8 cellular contexts compared by ENCODE assay signal in genomic region chrX:130902783-130903613, GRCh38. TPM values are rescaled to one million over a fixed set of nuclear protein-coding genes. Genes with fewer than 3 reads are reported as not detected.
DNase-seq lines count a peak whose midpoint lies in the region; ATAC-seq and TF ChIP-seq lines count a peak whose summit lies in the region.

Gene ENOX2 (minus strand): TSS chrX:130903209. CDS start chrX:130703216, 199,993 bp downstream.

- no peaks in the 10 kb centered on the region for H3K9me3 ChIP-seq in thymus (ENCODE audit: control insufficient read depth)

- no peaks in the 10 kb centered on the region for H3K36me3 ChIP-seq in thymus (ENCODE audit: control insufficient read depth, insufficient read depth)

- H3K27me3 ChIP-seq in thymus (ENCODE audit: control insufficient read depth, insufficient read depth) = no peaks in the 10 kb centered on the region

- H3K4me1 Mint-ChIP-seq in glutamatergic neuron (ENCODE audit: low read depth, unreplicated experiment) (peaks cover 4% of the 10 kb centered on the region), osteocyte (ENCODE audit: unreplicated experiment) (peaks cover 8% of the 10 kb centered on the region)

- H3K27me3 Mint-ChIP-seq in glutamatergic neuron (ENCODE audit: unreplicated experiment) = no peaks in the 10 kb centered on the region
- H3K27me3 Mint-ChIP-seq in osteocyte (ENCODE audit: unreplicated experiment) = no peaks in the 10 kb centered on the region

- H3K27ac Mint-ChIP-seq in activated naive CD4-positive, alpha-beta T cell treated with anti-CD3 and anti-CD28 coated beads, Interleukin-2, amount 50 U/mL, for 72 hours = peak within 1 kb of the TSS in 1 of 2 donors; percentile 91
- peak within 1 kb of the TSS; percentile 38 for H3K27ac Mint-ChIP-seq in glutamatergic neuron (ENCODE audit: unreplicated experiment)
- no peak within 1 kb of the TSS for H3K27ac Mint-ChIP-seq in osteocyte (ENCODE audit: unreplicated experiment)

- H3K36me3 Mint-ChIP-seq in activated naive CD4-positive, alpha-beta T cell treated with anti-CD3 and anti-CD28 coated beads, Interleukin-2, amount 50 U/mL, for 72 hours = peaks cover 0 to 15% of the 10 kb centered on the region in 2 donors
- H3K36me3 Mint-ChIP-seq in glutamatergic neuron (ENCODE audit: unreplicated experiment) (no peaks in the 10 kb centered on the region), osteocyte (ENCODE audit: unreplicated experiment) (no peaks in the 10 kb centered on the region)

- no peaks in the 10 kb centered on the region for H3K4me1 ChIP-seq in thymus (ENCODE audit: control insufficient read depth, insufficient read depth, low read length)

- peak within 1 kb of the TSS; percentile 79 for H3K27ac ChIP-seq in thymus (ENCODE audit: low read depth)

- peak; percentile 98 for DNase-seq in NCI-H1092 treated with DMSO at 0.1 percent for 48 hours (lab: John Stamatoyannopoulos, UW)
- peak; percentile 72 for DNase-seq in SKM-1 (lab: John Stamatoyannopoulos, UW; ENCODE audit: unreplicated experiment)
- peak; percentile 61 to 84 for DNase-seq in activated naive CD4-positive, alpha-beta T cell treated with anti-CD3 and anti-CD28 coated beads, Interleukin-2, amount 50 U/mL, for 72 hours (ENCODE audit: low spot score in 2 of 2)
- DNase-seq in glutamatergic neuron = peak; percentile 82
- peak; percentile 99 for DNase-seq in osteocyte (ENCODE audit: extremely low spot score, unreplicated experiment)

- H3K4me3 ChIP-seq in GM08714 (ENCODE audit: low read length) (peak within 1 kb of the TSS; percentile 84), thymus (ENCODE audit: low read length) (peak within 1 kb of the TSS; percentile 78)

- no peak for TF ChIP-seq CTCF in glutamatergic neuron (IDR thresholded peaks at IDR 0.05; ENCODE audit: partially characterized antibody, unreplicated experiment)
- no peak for TF ChIP-seq CTCF in osteocyte (IDR thresholded peaks at IDR 0.05)

- WGBS in thymus = 0% methylated on average over 48 of the region's 50 CpGs

- H3K4me3 Mint-ChIP-seq in glutamatergic neuron (ENCODE audit: unreplicated experiment) = no peak within 1 kb of the TSS
- no peak within 1 kb of the TSS for H3K4me3 Mint-ChIP-seq in osteocyte (ENCODE audit: unreplicated experiment)

- peak; percentile 98 for ATAC-seq in HG02610 (IDR thresholded peaks at IDR 0.05; ENCODE audit: unreplicated experiment)
- ATAC-seq in activated naive CD4-positive, alpha-beta T cell treated with anti-CD3 and anti-CD28 coated beads, Interleukin-2, amount 50 U/mL, for 72 hours = peak; percentile 97 to 98

- H3K9me3 Mint-ChIP-seq in activated naive CD4-positive, alpha-beta T cell treated with anti-CD3 and anti-CD28 coated beads, Interleukin-2, amount 50 U/mL, for 72 hours = no peaks in the 10 kb centered on the region
- peaks cover 4% of the 10 kb centered on the region for H3K9me3 Mint-ChIP-seq in glutamatergic neuron (ENCODE audit: unreplicated experiment)
- no peaks in the 10 kb centered on the region for H3K9me3 Mint-ChIP-seq in osteocyte (ENCODE audit: unreplicated experiment)

RNA-seq across cellular contexts. Expression of gene ENOX2, which starts in this region (rescaled TPM):
- total RNA-seq in activated naive CD4-positive, alpha-beta T cell treated with anti-CD3 and anti-CD28 coated beads, Interleukin-2, amount 50 U/mL, for 72 hours = 10 to 100 TPM in 1 of 2 donors, 1 to 10 TPM in 1; 5.9 to 13.8 TPM
- 15.4 TPM for total RNA-seq in glutamatergic neuron (ENCODE audit: unreplicated experiment)
- total RNA-seq in osteocyte = 13.6 and 13.9 TPM in 2 replicates
- 7.8 TPM for polyA plus RNA-seq in thymus

Comparison
In these comparisons a context has a peak if more than half of its experiments do, and no peak if none do; other contexts are left out.
1. Peak in every context shown above with its lines: DNase-seq, ATAC-seq, H3K4me3 ChIP-seq and H3K27ac ChIP-seq.